Comparison of ENCODE assay signal across 12 cellular contexts in the genomic region with DNA sequence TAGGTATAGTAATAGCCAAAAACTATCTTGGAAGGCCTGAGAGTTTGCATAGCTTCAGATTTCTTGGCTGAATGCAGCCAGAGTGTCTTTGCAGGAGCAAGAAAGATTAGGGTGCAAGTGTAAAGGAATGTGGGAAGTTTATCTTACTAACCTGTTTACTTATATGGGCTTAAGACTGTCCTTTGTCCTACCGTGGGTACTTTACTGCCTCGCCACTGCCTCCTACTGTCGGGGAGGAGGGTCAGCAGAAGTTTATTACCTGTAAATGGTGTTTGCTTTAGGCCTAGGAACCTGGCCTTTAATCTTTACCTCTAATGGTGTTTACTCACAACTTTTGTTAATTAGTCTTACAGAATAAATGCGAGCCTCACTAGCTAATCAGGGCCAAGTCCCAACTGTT.
DNase-seq lines count a peak whose midpoint lies in the region; ATAC-seq and TF ChIP-seq lines count a peak whose summit lies in the region.
"Had no signal": no experiment of that assay in that cellular context is flagged by ENCODE, and none has a peak within 500 bp of the region (broad histone marks: within the 10 kb centered on the region; RNA-seq: fewer than 3 reads in every experiment).

No MANE protein-coding gene starts in this region.

- peak; percentile 60; the same call in 1 of the 3 replicates for ATAC-seq in SK-N-SH treated with all-trans-retinoic acid at 6 μM for 48 hours
- no peak for ATAC-seq in HG03442 (IDR thresholded peaks at IDR 0.05; ENCODE audit: unreplicated experiment)

- no peaks in the 10 kb centered on the region for H3K9me3 ChIP-seq in tibial artery

- DNase-seq in H7 (peak; percentile 6), iPS DF 4.7 (ENCODE audit: extremely low read depth, low spot score) (peak; percentile 22), NCI-H2171 (lab: John Stamatoyannopoulos, UW) (no peak), tibial artery (no peak)
- DNase-seq in activated naive CD4-positive, alpha-beta T cell treated with anti-CD3 and anti-CD28 coated beads, Interleukin-2, amount 50 U/mL, for 16 hours = no peak
- DNase-seq: activated CD8-positive, alpha-beta memory T cell treated with anti-CD3 and anti-CD28 coated beads, Interleukin-2, amount 50 U/mL, for 48 hours; cerebellar nuclear complex; posterior cingulate gyrus had no signal

- no peak overlapping the region for H3K27ac ChIP-seq in C4-2B
- H3K27ac ChIP-seq in tibial artery = no peak overlapping the region
- H3K27ac ChIP-seq: SK-N-MC had no signal

- H3K4me3 ChIP-seq in H7 (ENCODE audit: insufficient read depth, low read depth, low read length) (no peak overlapping the region), tibial artery (no peak overlapping the region)
- H3K4me3 ChIP-seq: SK-N-MC had no signal

- no peaks in the 10 kb centered on the region for H3K27me3 ChIP-seq in H7 (ENCODE audit: control insufficient read depth, insufficient read depth, low read length)
- no peaks in the 10 kb centered on the region for H3K27me3 ChIP-seq in tibial artery

- no peaks in the 10 kb centered on the region for H3K4me1 ChIP-seq in tibial artery

- H3K36me3 ChIP-seq in H7 (replicated peaks; ENCODE audit: control insufficient read depth, insufficient read depth, low read length) (no peaks in the 10 kb centered on the region), tibial artery (no peaks in the 10 kb centered on the region)

- TF ChIP-seq CTCF in C4-2B (conservative IDR thresholded peaks at IDR 0.05) (peak; percentile 77), tibial artery (IDR thresholded peaks at IDR 0.05) (no peak)

- intact Hi-C loops in tibial artery (cut with DNase I; ENCODE audit: low total_unique reads) = no loop called here

TF ChIP-seq in SK-N-SH treated with all-trans-retinoic acid at 6 μM for 48 hours, 23 proteins besides CTCF, POLR2A, EP300 and RAD21:
- TF ChIP-seq, protein P1, sequence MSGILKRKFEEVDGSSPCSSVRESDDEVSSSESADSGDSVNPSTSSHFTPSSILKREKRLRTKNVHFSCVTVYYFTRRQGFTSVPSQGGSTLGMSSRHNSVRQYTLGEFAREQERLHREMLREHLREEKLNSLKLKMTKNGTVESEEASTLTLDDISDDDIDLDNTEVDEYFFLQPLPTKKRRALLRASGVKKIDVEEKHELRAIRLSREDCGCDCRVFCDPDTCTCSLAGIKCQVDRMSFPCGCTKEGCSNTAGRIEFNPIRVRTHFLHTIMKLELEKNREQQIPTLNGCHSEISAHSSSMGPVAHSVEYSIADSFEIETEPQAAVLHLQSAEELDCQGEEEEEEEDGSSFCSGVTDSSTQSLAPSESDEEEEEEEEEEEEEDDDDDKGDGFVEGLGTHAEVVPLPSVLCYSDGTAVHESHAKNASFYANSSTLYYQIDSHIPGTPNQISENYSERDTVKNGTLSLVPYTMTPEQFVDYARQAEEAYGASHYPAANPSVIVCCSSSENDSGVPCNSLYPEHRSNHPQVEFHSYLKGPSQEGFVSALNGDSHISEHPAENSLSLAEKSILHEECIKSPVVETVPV (CRISPR knock-in tag; IDR thresholded peaks at IDR 0.05) = no peak
- TF ChIP-seq ESRRG (CRISPR knock-in tag; IDR thresholded peaks at IDR 0.05) (no peak), ZFP3 (CRISPR knock-in tag; IDR thresholded peaks at IDR 0.05) (no peak), ZNF565 (CRISPR knock-in tag; conservative IDR thresholded peaks at IDR 0.05; ENCODE audit: low read depth) (no peak), PPARA (CRISPR knock-in tag; IDR thresholded peaks at IDR 0.05; ENCODE audit: borderline replicate concordance) (no peak), BACH2 (CRISPR knock-in tag; IDR thresholded peaks at IDR 0.05; ENCODE audit: borderline replicate concordance) (no peak), ISL1 (CRISPR knock-in tag; IDR thresholded peaks at IDR 0.05) (no peak), TCF4 (CRISPR knock-in tag; IDR thresholded peaks at IDR 0.05; ENCODE audit: borderline replicate concordance) (no peak)
- TF ChIP-seq, protein P2, sequence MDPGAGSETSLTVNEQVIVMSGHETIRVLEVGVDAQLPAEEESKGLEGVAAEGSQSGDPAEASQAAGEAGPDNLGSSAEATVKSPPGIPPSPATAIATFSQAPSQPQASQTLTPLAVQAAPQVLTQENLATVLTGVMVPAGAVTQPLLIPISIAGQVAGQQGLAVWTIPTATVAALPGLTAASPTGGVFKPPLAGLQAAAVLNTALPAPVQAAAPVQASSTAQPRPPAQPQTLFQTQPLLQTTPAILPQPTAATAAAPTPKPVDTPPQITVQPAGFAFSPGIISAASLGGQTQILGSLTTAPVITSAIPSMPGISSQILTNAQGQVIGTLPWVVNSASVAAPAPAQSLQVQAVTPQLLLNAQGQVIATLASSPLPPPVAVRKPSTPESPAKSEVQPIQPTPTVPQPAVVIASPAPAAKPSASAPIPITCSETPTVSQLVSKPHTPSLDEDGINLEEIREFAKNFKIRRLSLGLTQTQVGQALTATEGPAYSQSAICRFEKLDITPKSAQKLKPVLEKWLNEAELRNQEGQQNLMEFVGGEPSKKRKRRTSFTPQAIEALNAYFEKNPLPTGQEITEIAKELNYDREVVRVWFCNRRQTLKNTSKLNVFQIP (CRISPR knock-in tag; IDR thresholded peaks at IDR 0.05; ENCODE audit: borderline replicate concordance, low read depth) = no peak

Comparison
In these comparisons a context has a peak if more than half of its experiments do, and no peak if none do; other contexts are left out.
1. DNase-seq: peak in H7 (single experiment) and iPS DF 4.7 (single experiment); none in NCI-H2171 (single experiment), tibial artery (0 of 2) and activated naive CD4-positive, alpha-beta T cell treated with anti-CD3 and anti-CD28 coated beads, Interleukin-2, amount 50 U/mL, for 16 hours (single experiment).